In genomic region chr7:17256375-17256774, GRCh38 we compare ENCODE assay signal across 26 cellular contexts.
"Had no signal": no experiment of that assay in that cellular context is flagged by ENCODE, and none has a peak within 500 bp of the region (broad histone marks: within the 10 kb centered on the region; RNA-seq: fewer than 3 reads in every experiment).

No MANE protein-coding gene starts in this region.

- DNase-seq: colonic mucosa; dermis blood vessel endothelial cell; effector memory CD4-positive, alpha-beta T cell; foreskin keratinocyte; heart left ventricle; left cardiac atrium; left lung; mesenchymal stem cell; midbrain; naive thymus-derived CD4-positive, alpha-beta T cell; nephron progenitor cell; nucleus accumbens; psoas muscle; right cardiac atrium; sigmoid colon; spleen; stimulated activated CD4-positive, alpha-beta T cell treated with anti-CD3 and anti-CD28 coated beads, Interleukin-4, amount 100 ng/mL, for 4 hours; stimulated activated naive B cell treated with anti-CD40 and anti-IgM and Interleukin-4, amounts not matched to agents 10 μg/mL and 1 μg/mL and 100 μg/mL, for 72 hours; upper lobe of right lung; uterus had no signal

- H3K9me3 Mint-ChIP-seq: nephron progenitor cell; stimulated activated naive CD8-positive, alpha-beta T cell treated with anti-CD3 and anti-CD28 coated beads, Interleukin-15, Interleukin-2, amounts not matched to agents 100 ng/mL and 50 ng/mL, for 24 hours had no signal

- H3K36me3 ChIP-seq: colonic mucosa, esophagus muscularis mucosa, gastroesophageal sphincter, heart left ventricle, left lung, sigmoid colon, spleen, thoracic aorta, tibial nerve, upper lobe of right lung, uterus had no signal

- H3K4me3 Mint-ChIP-seq: naive thymus-derived CD4-positive, alpha-beta T cell; nephron progenitor cell; stimulated activated naive B cell treated with anti-CD40 and anti-IgM and Interleukin-4, amounts not matched to agents 10 μg/mL and 1 μg/mL and 100 μg/mL, for 72 hours; stimulated activated naive CD8-positive, alpha-beta T cell treated with anti-CD3 and anti-CD28 coated beads, Interleukin-15, Interleukin-2, amounts not matched to agents 100 ng/mL and 50 ng/mL, for 24 hours had no signal

- H3K4me3 ChIP-seq: colonic mucosa, esophagus muscularis mucosa, gastroesophageal sphincter, heart left ventricle, hepatocyte, left lung, psoas muscle, sigmoid colon, spleen, thoracic aorta, tibial nerve, upper lobe of right lung, uterus had no signal

- H3K4me1 Mint-ChIP-seq: nephron progenitor cell had no signal

- H3K27me3 Mint-ChIP-seq: naive thymus-derived CD4-positive, alpha-beta T cell; stimulated activated naive B cell treated with anti-CD40 and anti-IgM and Interleukin-4, amounts not matched to agents 10 μg/mL and 1 μg/mL and 100 μg/mL, for 72 hours; stimulated activated naive CD8-positive, alpha-beta T cell treated with anti-CD3 and anti-CD28 coated beads, Interleukin-15, Interleukin-2, amounts not matched to agents 100 ng/mL and 50 ng/mL, for 24 hours had no signal

- H3K27me3 ChIP-seq: colonic mucosa, esophagus muscularis mucosa, foreskin keratinocyte, gastroesophageal sphincter, heart left ventricle, hepatocyte, left lung, sigmoid colon, spleen, tibial nerve, upper lobe of right lung, uterus had no signal

- H3K27ac Mint-ChIP-seq: naive thymus-derived CD4-positive, alpha-beta T cell; nephron progenitor cell; stimulated activated naive B cell treated with anti-CD40 and anti-IgM and Interleukin-4, amounts not matched to agents 10 μg/mL and 1 μg/mL and 100 μg/mL, for 72 hours; stimulated activated naive CD8-positive, alpha-beta T cell treated with anti-CD3 and anti-CD28 coated beads, Interleukin-15, Interleukin-2, amounts not matched to agents 100 ng/mL and 50 ng/mL, for 24 hours had no signal

- ATAC-seq: foreskin keratinocyte; gastroesophageal sphincter; heart left ventricle; left cardiac atrium; left lung; naive thymus-derived CD4-positive, alpha-beta T cell; psoas muscle; right cardiac atrium; upper lobe of right lung had no signal
